Comparison of ENCODE assay signal across 19 cellular contexts in the genomic region with DNA sequence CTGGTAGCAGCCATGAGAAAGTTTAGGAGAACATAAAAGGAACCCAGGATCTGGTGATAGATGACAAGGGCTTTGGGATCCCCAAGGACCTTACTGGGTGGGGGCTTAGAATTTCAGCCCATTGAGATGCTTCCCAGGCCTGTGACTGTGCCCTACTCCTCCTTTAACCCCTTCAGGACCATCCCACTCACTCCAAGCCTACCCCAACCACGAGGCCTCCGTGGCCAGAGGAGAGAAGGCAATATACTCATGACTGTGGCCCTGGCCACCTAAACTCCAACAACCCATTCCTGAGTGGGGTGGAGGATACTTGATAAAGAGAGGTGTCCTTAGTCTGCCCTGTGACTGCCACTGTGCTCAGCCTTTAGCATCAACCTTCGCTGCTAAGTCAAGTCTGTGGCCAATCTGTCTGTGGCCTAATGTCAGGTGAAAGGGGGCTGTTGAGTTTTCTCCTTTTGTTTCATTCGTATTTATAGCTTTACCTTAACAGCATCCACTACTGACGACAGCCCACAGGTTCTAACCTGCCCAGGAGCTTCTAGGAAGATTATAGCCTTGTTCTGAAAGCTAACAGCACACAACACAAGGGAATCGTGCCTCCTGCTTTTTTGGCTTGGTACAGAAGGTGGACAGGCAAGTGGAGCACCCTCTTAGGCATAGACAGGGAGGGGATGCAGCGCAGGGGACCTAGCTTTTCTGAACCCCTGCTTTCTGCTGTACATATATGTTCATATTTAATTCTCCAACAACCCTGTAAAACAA.
"Had no signal": no experiment of that assay in that cellular context is flagged by ENCODE, and none has a peak within 500 bp of the region (broad histone marks: within the 10 kb centered on the region; RNA-seq: fewer than 3 reads in every experiment).

No MANE protein-coding gene starts in this region.

- H3K4me3 ChIP-seq: dorsolateral prefrontal cortex, gastrocnemius medialis, mucosa of descending colon, neural progenitor cell, psoas muscle, testis, upper lobe of left lung had no signal

- H3K27me3 ChIP-seq: gastrocnemius medialis, neural progenitor cell, testis, upper lobe of left lung had no signal

- ATAC-seq: activated T-helper 17 cell treated with anti-CD3 and anti-CD28 coated beads, Interleukin-2, amount 50 U/mL, for 72 hours; gastrocnemius medialis; left ventricle myocardium superior; mucosa of descending colon; psoas muscle; right cardiac atrium had no signal

- DNase-seq: activated CD4-positive, alpha-beta T cell treated with anti-CD3 and anti-CD28 coated beads, Interleukin-2, amount 50 U/mL, for 4 hours; activated naive CD4-positive, alpha-beta T cell; activated naive CD8-positive, alpha-beta T cell treated with anti-CD3 and anti-CD28 coated beads for 36 hours; activated T-cell treated with anti-CD3 and anti-CD28 coated beads for 4 hours; amniotic stem cell; dorsolateral prefrontal cortex; gastrocnemius medialis; kidney glomerular epithelial cell; left ventricle myocardium superior; mucosa of descending colon; naive B cell; psoas muscle; right cardiac atrium; stimulated activated CD4-positive, alpha-beta T cell treated with anti-CD3 and anti-CD28 coated beads, Interleukin-2, amount 100 ng/mL, for 48 hours; testis; upper lobe of left lung; WERI-Rb-1 had no signal

- H3K4me2 ChIP-seq: neural progenitor cell had no signal

- H3K36me3 ChIP-seq: gastrocnemius medialis, neural progenitor cell, upper lobe of left lung, WERI-Rb-1 had no signal

- H3K27ac ChIP-seq: dorsolateral prefrontal cortex, gastrocnemius medialis, neural progenitor cell, psoas muscle, testis, upper lobe of left lung, WERI-Rb-1 had no signal

- H3K9me3 ChIP-seq: gastrocnemius medialis, mucosa of descending colon, psoas muscle, testis, upper lobe of left lung had no signal
